ENCODE assay signal across 1 cellular context in the genomic region with DNA sequence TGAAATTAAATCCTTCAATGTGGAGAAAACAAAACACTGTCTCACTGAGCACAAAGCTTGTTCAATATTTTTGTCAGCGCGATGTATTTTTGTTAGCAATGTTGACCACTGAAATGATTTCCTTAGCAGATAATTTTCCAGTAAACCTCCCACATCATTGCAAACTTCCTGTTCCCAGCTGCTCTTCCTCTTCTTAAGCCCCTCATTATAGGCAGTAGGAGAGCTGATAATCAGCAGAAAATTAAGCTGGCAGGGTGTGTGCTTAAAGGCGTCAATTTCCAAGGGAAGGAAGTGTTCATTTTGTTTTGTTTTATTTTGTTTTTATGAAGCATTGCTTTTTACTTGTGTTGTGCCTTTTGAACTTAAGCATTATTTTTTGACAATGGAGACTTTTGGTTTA.
TF ChIP-seq lines count a peak whose summit lies in the region.

No MANE protein-coding gene starts in this region.

TF ChIP-seq in K562, 482 proteins besides CTCF, POLR2A, EP300 and RAD21 (continued from another document):
- no peak for TF ChIP-seq KAT2B (IDR thresholded peaks at IDR 0.05; ENCODE audit: low read depth, low read length)
- TF ChIP-seq ZC3H4 (CRISPR knock-in tag; IDR thresholded peaks at IDR 0.05; ENCODE audit: borderline replicate concordance): no peak
- peak; percentile 22; the same call in 1 of the 2 replicates for TF ChIP-seq ZNF589 (CRISPR knock-in tag; IDR thresholded peaks at IDR 0.05; ENCODE audit: low read depth)
- TF ChIP-seq ILF3 (IDR thresholded peaks at IDR 0.05; ENCODE audit: borderline replicate concordance): no peak
- no peak for TF ChIP-seq HNRNPUL1 (IDR thresholded peaks at IDR 0.05; ENCODE audit: low read length)
- TF ChIP-seq ZNF644 (tag; IDR thresholded peaks at IDR 0.05; ENCODE audit: low read depth): no peak
- TF ChIP-seq ZBTB8A (IDR thresholded peaks at IDR 0.05; ENCODE audit: partially characterized antibody): no peak
- peak; percentile 33; the same call in 1 of the 2 replicates for TF ChIP-seq FOXM1 (IDR thresholded peaks at IDR 0.05; ENCODE audit: low read depth)
- TF ChIP-seq FOXM1 (CRISPR knock-in tag; IDR thresholded peaks at IDR 0.05; ENCODE audit: low read depth): no peak
- TF ChIP-seq XRCC4 (IDR thresholded peaks at IDR 0.05; ENCODE audit: extremely low read depth, insufficient read depth, insufficient read length): no peak
- TF ChIP-seq TEAD4 (IDR thresholded peaks at IDR 0.05; ENCODE audit: low read length): peak; percentile 37; the same call in 1 of the 2 replicates
- TF ChIP-seq TEAD4 (CRISPR knock-in tag; IDR thresholded peaks at IDR 0.05; ENCODE audit: borderline replicate concordance): no peak
